17 cellular contexts compared by ENCODE assay signal in the genomic region with DNA sequence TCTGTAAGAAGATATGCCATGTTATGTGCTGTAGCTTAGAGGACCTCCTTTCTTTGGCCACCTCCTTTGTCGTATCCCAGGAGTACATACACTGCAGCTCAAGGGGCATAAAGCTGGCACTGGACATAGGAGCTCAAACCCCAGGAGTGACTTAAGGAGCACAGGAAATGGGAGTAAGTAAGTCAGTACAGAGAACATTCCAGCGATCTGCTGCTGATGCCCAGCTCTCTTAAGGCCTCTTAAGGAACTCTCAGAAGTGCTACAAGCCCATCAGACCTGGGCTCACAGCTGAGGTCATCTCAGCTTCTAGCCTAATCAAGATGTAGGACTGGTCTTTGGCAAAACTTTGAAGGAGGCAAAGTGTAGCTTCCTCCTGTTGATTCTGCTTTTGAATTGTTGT. TPM values are rescaled to one million over a fixed set of nuclear protein-coding genes. Genes with fewer than 3 reads are reported as not detected.
DNase-seq lines count a peak whose midpoint lies in the region; ATAC-seq and TF ChIP-seq lines count a peak whose summit lies in the region.
"Had no signal": no experiment of that assay in that cellular context is flagged by ENCODE, and none has a peak within 500 bp of the region (broad histone marks: within the 10 kb centered on the region; RNA-seq: fewer than 3 reads in every experiment).

No MANE protein-coding gene starts in this region.

- H3K4me1 ChIP-seq in Karpas-422 (ENCODE audit: low read length) (no peaks in the 10 kb centered on the region), esophagus muscularis mucosa (peaks cover 0 to 10% (median 4%) of the 10 kb centered on the region in 4 donors), lung (ENCODE audit: control insufficient read depth in 2 of 2, insufficient read depth in 2 of 2, low read length in 2 of 2) (peaks cover 0 to 5% of the 10 kb centered on the region in 2 donors), suprapubic skin (no peaks in the 10 kb centered on the region)
- H3K4me1 ChIP-seq: BLaER1 had no signal

- no peak for TF ChIP-seq POLR2A in esophagus muscularis mucosa (IDR thresholded peaks at IDR 0.05; ENCODE audit: low read depth)
- TF ChIP-seq POLR2A in suprapubic skin (IDR thresholded peaks at IDR 0.05): no peak

- 87% methylated on average over 2 of the region's 2 CpGs for WGBS in esophagus muscularis mucosa
- WGBS in lung, 2 donors: 68 to 79% methylated on average over 2 of the region's 2 CpGs
- WGBS in suprapubic skin: 86% methylated on average over 2 of the region's 2 CpGs

- H3K79me2 ChIP-seq in Karpas-422 (ENCODE audit: low read length): no peaks in the 10 kb centered on the region

- H4K20me1 ChIP-seq in Karpas-422 (ENCODE audit: insufficient read depth, low read depth, low read length): no peaks in the 10 kb centered on the region
- H4K20me1 ChIP-seq: BLaER1 had no signal

- no peaks in the 10 kb centered on the region for H3K9me2 ChIP-seq in Karpas-422 (replicated peaks; ENCODE audit: insufficient read depth, low read length)

- H3K9ac ChIP-seq in Karpas-422 (ENCODE audit: low read length): no peak overlapping the region
- H3K9ac ChIP-seq: BLaER1 had no signal

- no peak overlapping the region for H3K4me3 Mint-ChIP-seq in osteocyte (ENCODE audit: unreplicated experiment)
- H3K4me3 Mint-ChIP-seq in chondrocyte (ENCODE audit: unreplicated experiment): no peak overlapping the region
- H3K4me3 Mint-ChIP-seq: CD14-positive monocyte; CD8-positive, alpha-beta T cell; H9 had no signal

- intact Hi-C loops in esophagus muscularis mucosa (cut with DNase I): no loop called here

- TF ChIP-seq EP300 in esophagus muscularis mucosa (IDR thresholded peaks at IDR 0.05) (no peak), suprapubic skin (IDR thresholded peaks at IDR 0.05) (no peak)

- H3K36me3 Mint-ChIP-seq in osteocyte (ENCODE audit: unreplicated experiment): no peaks in the 10 kb centered on the region
- H3K36me3 Mint-ChIP-seq in chondrocyte (ENCODE audit: low read depth): no peaks in the 10 kb centered on the region
- H3K36me3 Mint-ChIP-seq: CD14-positive monocyte; CD8-positive, alpha-beta T cell had no signal

- no peaks in the 10 kb centered on the region for H3K9me3 ChIP-seq in Karpas-422 (ENCODE audit: low read length)
- no peaks in the 10 kb centered on the region for H3K9me3 ChIP-seq in esophagus muscularis mucosa
- H3K9me3 ChIP-seq in lung (ENCODE audit: control insufficient read depth in 2 of 2, insufficient read depth in 1 of 2, low read length in 1 of 2): no peaks in the 10 kb centered on the region
- H3K9me3 ChIP-seq in suprapubic skin: no peaks in the 10 kb centered on the region
- H3K9me3 ChIP-seq: BLaER1 had no signal

- no peak overlapping the region for H2AFZ ChIP-seq in Karpas-422 (ENCODE audit: low read length)

- no peaks in the 10 kb centered on the region for H3K4me1 Mint-ChIP-seq in osteocyte (ENCODE audit: unreplicated experiment)
- H3K4me1 Mint-ChIP-seq in chondrocyte (ENCODE audit: low read depth): peaks cover 3% of the 10 kb centered on the region
- H3K4me1 Mint-ChIP-seq: CD14-positive monocyte had no signal

- H3K27me3 Mint-ChIP-seq in osteocyte (ENCODE audit: unreplicated experiment) (no peaks in the 10 kb centered on the region), chondrocyte (ENCODE audit: low read depth) (no peaks in the 10 kb centered on the region)

- H3K9me3 Mint-ChIP-seq in osteocyte (ENCODE audit: unreplicated experiment) (no peaks in the 10 kb centered on the region), chondrocyte (ENCODE audit: low read depth) (no peaks in the 10 kb centered on the region)
- H3K9me3 Mint-ChIP-seq: CD8-positive, alpha-beta T cell; H9 had no signal

- no peak overlapping the region for H3K4me3 ChIP-seq in Karpas-422 (ENCODE audit: low read length)
- H3K4me3 ChIP-seq in esophagus muscularis mucosa: no peak overlapping the region
- H3K4me3 ChIP-seq in lung: no peak overlapping the region
- H3K4me3 ChIP-seq in suprapubic skin: no peak overlapping the region
- H3K4me3 ChIP-seq: BLaER1 had no signal

- peak; percentile 49 for ATAC-seq in lung (ENCODE audit: insufficient read depth, low FRiP score)
- ATAC-seq: CD8-positive, alpha-beta T cell; HepG2 had no signal

- H3K27ac ChIP-seq in Karpas-422 (ENCODE audit: low read length) (no peak overlapping the region), esophagus muscularis mucosa (replicated peaks in 1 of 4) (no peak overlapping the region), lung (ENCODE audit: low read depth in 1 of 2, low read length in 1 of 2) (peak overlapping the region in 1 of 2 donors; percentile 22), suprapubic skin (no peak overlapping the region)
- H3K27ac ChIP-seq: BLaER1 had no signal

- H3K27me3 ChIP-seq in Karpas-422 (ENCODE audit: low read length) (no peaks in the 10 kb centered on the region), esophagus muscularis mucosa (no peaks in the 10 kb centered on the region), lung (ENCODE audit: control insufficient read depth, insufficient read depth) (no peaks in the 10 kb centered on the region), suprapubic skin (no peaks in the 10 kb centered on the region)
- H3K27me3 ChIP-seq: BLaER1 had no signal

- H3K4me2 ChIP-seq in Karpas-422 (ENCODE audit: low read depth, low read length, poor library complexity, severe bottlenecking): no peak overlapping the region
- H3K4me2 ChIP-seq: BLaER1 had no signal

- no peak for TF ChIP-seq CTCF in esophagus muscularis mucosa (IDR thresholded peaks at IDR 0.05)
- TF ChIP-seq CTCF in lung (IDR thresholded peaks at IDR 0.05; ENCODE audit: control extremely low read depth, extremely low read depth): no peak
- no peak for TF ChIP-seq CTCF in suprapubic skin (IDR thresholded peaks at IDR 0.05)
- TF ChIP-seq CTCF in osteocyte (IDR thresholded peaks at IDR 0.05): no peak
- TF ChIP-seq CTCF in chondrocyte (IDR thresholded peaks at IDR 0.05): no peak

- no peak overlapping the region for H3K27ac Mint-ChIP-seq in osteocyte (ENCODE audit: unreplicated experiment)
- H3K27ac Mint-ChIP-seq in chondrocyte (ENCODE audit: unreplicated experiment): no peak overlapping the region
- H3K27ac Mint-ChIP-seq: CD14-positive monocyte; CD8-positive, alpha-beta T cell had no signal

- H3K36me3 ChIP-seq in Karpas-422 (ENCODE audit: insufficient read depth, low read length): no peaks in the 10 kb centered on the region
- no peaks in the 10 kb centered on the region for H3K36me3 ChIP-seq in esophagus muscularis mucosa
- H3K36me3 ChIP-seq in lung (ENCODE audit: control insufficient read depth in 2 of 2, insufficient read depth in 2 of 2, low read length in 2 of 2): no peaks in the 10 kb centered on the region
- no peaks in the 10 kb centered on the region for H3K36me3 ChIP-seq in suprapubic skin
- H3K36me3 ChIP-seq: BLaER1 had no signal

- DNase-seq in Karpas-422: peak; percentile 31
- peak; percentile 68 for DNase-seq in esophagus muscularis mucosa (ENCODE audit: extremely low spot score)
- peak; percentile 35 for DNase-seq in lung (ENCODE audit: low spot score)
- no peak for DNase-seq in suprapubic skin (ENCODE audit: low spot score in 2 of 2)
- DNase-seq in osteocyte (ENCODE audit: extremely low spot score, unreplicated experiment): no peak
- no peak for DNase-seq in cerebellar nuclear complex (lab: John Stamatoyannopoulos, UW)
- DNase-seq in chondrocyte (ENCODE audit: low spot score): no peak
- DNase-seq: 8988T; Calu3; CD8-positive, alpha-beta T cell; DMS79 treated with DMSO at 0.1 percent for 48 hours; GF-D8; GOT3; H9 had no signal

RNA-seq across cellular contexts. Expression of gene ACTL6A, which starts 21.6 kb away (rescaled TPM):
- 50.9 and 68.6 TPM in 2 replicates for total RNA-seq in Karpas-422 (2014; rRNA removed; shearing (Covaris generic); ENCODE audit: low replicate concordance)
- total RNA-seq in esophagus muscularis mucosa (10 to 100 TPM; 27.4 to 34.5 (median 34.1) TPM), lung (10 to 100 TPM; 35.5 to 61.2 TPM), suprapubic skin (10 to 100 TPM; 46.3 to 74.8 (median 69.5) TPM), osteocyte (46.5 and 49.8 TPM in 2 replicates), chondrocyte (37.4 to 46.3 TPM (median 37.8 TPM) in 3 replicates)
- 10 to 100 TPM; 32.3 to 66.0 TPM for polyA plus RNA-seq in lung

Comparison
In these comparisons a context has a peak if more than half of its experiments do, and no peak if none do; other contexts are left out.
1. DNase-seq: peak in Karpas-422 (single experiment), esophagus muscularis mucosa (single experiment) and lung (single experiment); none in suprapubic skin (0 of 2), osteocyte (single experiment), cerebellar nuclear complex (0 of 2) and chondrocyte (single experiment).